Comparison of ENCODE assay signal across 9 cellular contexts in genomic region chr17:9022553-9023388, GRCh38. TPM values are rescaled to one million over a fixed set of nuclear protein-coding genes. Genes with fewer than 3 reads are reported as not detected.
DNase-seq lines count a peak whose midpoint lies in the region; ATAC-seq, FAIRE-seq and TF ChIP-seq lines count a peak whose summit lies in the region.
"Had no signal": no experiment of that assay in that cellular context is flagged by ENCODE, and none has a peak within 500 bp of the region (broad histone marks: within the 10 kb centered on the region; RNA-seq: fewer than 3 reads in every experiment).

No MANE protein-coding gene starts in this region.

- H3K4me3 ChIP-seq in stomach = peak overlapping the region; percentile 57 to 84 (median 68)

- ATAC-seq in HG03196 (IDR thresholded peaks at IDR 0.05; ENCODE audit: unreplicated experiment) = no peak

- WGBS in stomach, 5 donors = 2 to 7% (median 4%) methylated on average over 30 to 110 of the region's 110 CpGs

- no peak for TF ChIP-seq EP300 in stomach (IDR thresholded peaks at IDR 0.05)

- peaks cover 23 to 43% (median 31%) of the 10 kb centered on the region in 4 donors for H3K4me1 ChIP-seq in stomach

- TF ChIP-seq POLR2A in stomach (IDR thresholded peaks at IDR 0.05) (no peak), GM12892 (IDR thresholded peaks at IDR 0.05; ENCODE audit: low read depth, low read length) (no peak)

- peak overlapping the region in 4 of 5 donors; percentile 77 to 91 (median 80) for H3K27ac ChIP-seq in stomach
- H3K27ac ChIP-seq: 22Rv1 had no signal

- in situ Hi-C loops in ACHN (cut with HindIII; ENCODE audit: low pct_ligation_motif_present, low pct_unique_long_range_greater_than_20kb, low sequenced_read_pairs) = no loop called here

- peaks cover 0 to 57% (median 41%) of the 10 kb centered on the region in 3 donors for H3K27me3 ChIP-seq in stomach

- intact Hi-C loops in stomach (cut with DNase I; ENCODE audit: low total_unique reads) = no loop called here

- no peak for TF ChIP-seq CTCF in stomach (IDR thresholded peaks at IDR 0.05)

- DNase-seq in DMS 273 (lab: John Stamatoyannopoulos, UW; ENCODE audit: unreplicated experiment) (peak; percentile 53), DMS 273 treated with DMSO at 0.1 percent for 48 hours (lab: John Stamatoyannopoulos, UW) (no peak), astrocyte of the hippocampus (ENCODE audit: low read depth, low spot score) (peak; percentile 67), kidney tubule cell (ENCODE audit: low spot score) (peak; percentile 9), stomach (no peak), ACHN (no peak), GM12892 (ENCODE audit: insufficient read length) (no peak)

- no peak for FAIRE-seq in GM12892 (lab: Jason Lieb, UNC)

- H3K9me3 ChIP-seq in stomach = no peaks in the 10 kb centered on the region

- H3K36me3 ChIP-seq in stomach = no peaks in the 10 kb centered on the region

RNA-seq across cellular contexts. Expression of gene NTN1, which starts 1.5 kb away (rescaled TPM):
- 10 to 100 TPM in 2 of 5 donors, 1 to 10 TPM in 3; 5.8 to 56.2 (median 9.0) TPM for total RNA-seq in stomach
- polyA plus RNA-seq in stomach = 10 to 100 TPM in 1 of 3 donors, 1 to 10 TPM in 2; 2.9 to 16.6 (median 3.3) TPM
- polyA plus RNA-seq in GM12892 (2012; ENCODE audit: missing spikeins) = 0.40 TPM

RNA-seq across cellular contexts. Expression of gene PIK3R5, which starts 57.3 kb away (rescaled TPM):
- total RNA-seq in stomach = 10 to 100 TPM in 2 of 5 donors, 1 to 10 TPM in 2, not detected in 1; 5.1 to 29.8 (median 13.2) TPM
- 1 to 10 TPM in 2 of 3 donors, under 1 TPM in 1; 0.90 to 3.4 (median 2.9) TPM for polyA plus RNA-seq in stomach
- polyA plus RNA-seq in GM12892 (2012; ENCODE audit: missing spikeins) = 45.2 TPM

Comparison
In these comparisons a context has a peak if more than half of its experiments do, and no peak if none do; other contexts are left out.
1. DNase-seq: peak in DMS 273 (single experiment), astrocyte of the hippocampus (single experiment) and kidney tubule cell (single experiment); none in DMS 273 treated with DMSO at 0.1 percent for 48 hours (single experiment), stomach (single experiment), ACHN (single experiment) and GM12892 (single experiment).